ENCODE assay signal across 18 cellular contexts in genomic region chr4:139898293-139898692, GRCh38.
DNase-seq lines count a peak whose midpoint lies in the region; ATAC-seq and TF ChIP-seq lines count a peak whose summit lies in the region.
"Had no signal": no experiment of that assay in that cellular context is flagged by ENCODE, and none has a peak within 500 bp of the region (broad histone marks: within the 10 kb centered on the region; RNA-seq: fewer than 3 reads in every experiment).

No MANE protein-coding gene starts in this region.

- H3K36me3 ChIP-seq in OCI-LY3 (replicated peaks; ENCODE audit: low read depth, low read length) (no peaks in the 10 kb centered on the region), upper lobe of left lung (no peaks in the 10 kb centered on the region)

- H3K27me3 Mint-ChIP-seq in activated CD4-positive, alpha-beta T cell treated with anti-CD3 and anti-CD28 coated beads, Interleukin-2, amount 10 ng/mL, durations not matched to agents 24 days and 14 days, result no peaks in the 10 kb centered on the region
- H3K27me3 Mint-ChIP-seq in nephron (ENCODE audit: low read depth), result no peaks in the 10 kb centered on the region
- peaks cover 6% of the 10 kb centered on the region for H3K27me3 Mint-ChIP-seq in T-helper 17 cell
- H3K27me3 Mint-ChIP-seq: activated naive CD4-positive, alpha-beta T cell treated with anti-CD3 and anti-CD28 coated beads, Interleukin-2, amount 50 U/mL, for 24 hours; type B pancreatic cell had no signal

- H3K9me3 ChIP-seq in OCI-LY3 (ENCODE audit: insufficient read depth, low read length) (no peaks in the 10 kb centered on the region), T-helper 17 cell (ENCODE audit: control insufficient read depth, low read length, poor library complexity, severe bottlenecking) (no peaks in the 10 kb centered on the region), upper lobe of left lung (no peaks in the 10 kb centered on the region)

- TF ChIP-seq EP300 in upper lobe of left lung (IDR thresholded peaks at IDR 0.05), result no peak

- no peak overlapping the region for H3K27ac Mint-ChIP-seq in activated CD4-positive, alpha-beta T cell treated with anti-CD3 and anti-CD28 coated beads, Interleukin-2, amount 10 ng/mL, durations not matched to agents 24 days and 14 days
- peak overlapping the region in 2 of 3 experiments; percentile 4 to 51 for H3K27ac Mint-ChIP-seq in nephron
- H3K27ac Mint-ChIP-seq in T-helper 17 cell, result no peak overlapping the region
- H3K27ac Mint-ChIP-seq: activated naive CD4-positive, alpha-beta T cell treated with anti-CD3 and anti-CD28 coated beads, Interleukin-2, amount 50 U/mL, for 24 hours; type B pancreatic cell had no signal

- H3K4me1 ChIP-seq in OCI-LY3 (ENCODE audit: low read length) (peaks cover 6% of the 10 kb centered on the region; the same call in 1 of the 2 replicates), upper lobe of left lung (peaks cover 7 to 12% (median 8%) of the 10 kb centered on the region in 4 donors)

- intact Hi-C loops in activated CD4-positive, alpha-beta T cell treated with anti-CD3 and anti-CD28 coated beads, Interleukin-2, amount 10 ng/mL, durations not matched to agents 24 days and 14 days (cut with micrococcal nuclease), result loop anchor here (2.0 kb wide), 1 partner anchor 39 kb away; no protein-coding TSS in a partner anchor

- H3K27me3 ChIP-seq in OCI-LY3 (ENCODE audit: low read depth, low read length) (peaks cover 34% of the 10 kb centered on the region), upper lobe of left lung (no peaks in the 10 kb centered on the region)

- no peaks in the 10 kb centered on the region for H4K20me1 ChIP-seq in OCI-LY3 (ENCODE audit: insufficient read depth, low read length)

- no peak for TF ChIP-seq POLR2A in upper lobe of left lung (IDR thresholded peaks at IDR 0.05)

- H3K4me3 Mint-ChIP-seq in activated CD4-positive, alpha-beta T cell treated with anti-CD3 and anti-CD28 coated beads, Interleukin-2, amount 10 ng/mL, durations not matched to agents 24 days and 14 days, result no peak overlapping the region
- H3K4me3 Mint-ChIP-seq in nephron (no peak overlapping the region), T-helper 17 cell (no peak overlapping the region)
- H3K4me3 Mint-ChIP-seq: activated naive CD4-positive, alpha-beta T cell treated with anti-CD3 and anti-CD28 coated beads, Interleukin-2, amount 50 U/mL, for 24 hours; type B pancreatic cell had no signal

- peak overlapping the region; percentile 4; the same call in 1 of the 2 replicates for H2AFZ ChIP-seq in OCI-LY3 (ENCODE audit: low read depth, low read length)

- no peaks in the 10 kb centered on the region for H3K79me2 ChIP-seq in OCI-LY3 (ENCODE audit: low read length)

- H3K36me3 Mint-ChIP-seq in activated CD4-positive, alpha-beta T cell treated with anti-CD3 and anti-CD28 coated beads, Interleukin-2, amount 10 ng/mL, durations not matched to agents 24 days and 14 days (ENCODE audit: low read depth), result no peaks in the 10 kb centered on the region
- H3K36me3 Mint-ChIP-seq in nephron (ENCODE audit: low read depth) (no peaks in the 10 kb centered on the region), T-helper 17 cell (ENCODE audit: low read depth) (peaks cover 2% of the 10 kb centered on the region)
- H3K36me3 Mint-ChIP-seq: activated naive CD4-positive, alpha-beta T cell treated with anti-CD3 and anti-CD28 coated beads, Interleukin-2, amount 50 U/mL, for 24 hours; type B pancreatic cell had no signal

- H3K9ac ChIP-seq in OCI-LY3 (ENCODE audit: low read length), result no peak overlapping the region

- peak; percentile 66 for DNase-seq in activated CD4-positive, alpha-beta T cell treated with anti-CD3 and anti-CD28 coated beads, Interleukin-2, amount 10 ng/mL, durations not matched to agents 24 days and 14 days
- DNase-seq in activated CD4-positive, alpha-beta T cell treated with anti-CD3 and anti-CD28 coated beads, Interleukin-2, amount 50 U/mL, for 1 hour, result no peak
- no peak for DNase-seq in T-helper 17 cell
- DNase-seq in upper lobe of left lung, result no peak
- DNase-seq in MV-4-11 (lab: John Stamatoyannopoulos, UW), result no peak
- DNase-seq: 8988T; activated CD4-positive, alpha-beta T cell treated with anti-CD3 and anti-CD28 coated beads, Interleukin-2, amount 50 U/mL, for 48 hours; cerebellar nuclear complex; erythroblast; hypothalamus; NCI-H1436; nucleus accumbens had no signal

- H3K4me1 Mint-ChIP-seq in activated CD4-positive, alpha-beta T cell treated with anti-CD3 and anti-CD28 coated beads, Interleukin-2, amount 10 ng/mL, durations not matched to agents 24 days and 14 days, result peaks cover 16% of the 10 kb centered on the region
- peaks cover 46% of the 10 kb centered on the region for H3K4me1 Mint-ChIP-seq in nephron
- H3K4me1 Mint-ChIP-seq in T-helper 17 cell, result peaks cover 5% of the 10 kb centered on the region

- WGBS in upper lobe of left lung, 2 donors, result 28 to 47% methylated on average over 3 of the region's 3 CpGs

- H3K4me3 ChIP-seq in OCI-LY3 (ENCODE audit: low read length) (peak overlapping the region; percentile 3; the same call in 1 of the 2 replicates), upper lobe of left lung (peak overlapping the region in 2 of 4 donors; percentile 3 to 29)
- H3K4me3 ChIP-seq: lung had no signal

- ATAC-seq in GM21576 (IDR thresholded peaks at IDR 0.05; ENCODE audit: unreplicated experiment) (peak; percentile 49), T-helper 17 cell (no peak), upper lobe of left lung (ENCODE audit: low FRiP score in 2 of 2) (no peak)

- no peaks in the 10 kb centered on the region for H3K9me3 Mint-ChIP-seq in activated CD4-positive, alpha-beta T cell treated with anti-CD3 and anti-CD28 coated beads, Interleukin-2, amount 10 ng/mL, durations not matched to agents 24 days and 14 days
- H3K9me3 Mint-ChIP-seq in nephron, result no peaks in the 10 kb centered on the region
- H3K9me3 Mint-ChIP-seq: activated naive CD4-positive, alpha-beta T cell treated with anti-CD3 and anti-CD28 coated beads, Interleukin-2, amount 50 U/mL, for 24 hours had no signal

- peak overlapping the region; percentile 38 for H3K4me2 ChIP-seq in OCI-LY3 (ENCODE audit: low read length)

- TF ChIP-seq CTCF in OCI-LY3 (IDR thresholded peaks at IDR 0.05; ENCODE audit: low read depth, low read length), result no peak
- no peak for TF ChIP-seq CTCF in nephron (IDR thresholded peaks at IDR 0.05; ENCODE audit: unreplicated experiment in 3 of 3)
- no peak for TF ChIP-seq CTCF in upper lobe of left lung (IDR thresholded peaks at IDR 0.05)

- H3K27ac ChIP-seq in OCI-LY3 (ENCODE audit: low read length) (no peak overlapping the region), upper lobe of left lung (peak overlapping the region in 1 of 4 donors; percentile 19)

Comparison
In these comparisons a context has a peak if more than half of its experiments do, and no peak if none do; other contexts are left out.
1. H3K27ac Mint-ChIP-seq: peak in nephron (2 of 3); none in activated CD4-positive, alpha-beta T cell treated with anti-CD3 and anti-CD28 coated beads, Interleukin-2, amount 10 ng/mL, durations not matched to agents 24 days and 14 days (single experiment) and T-helper 17 cell (single experiment).